Comparison of ENCODE assay signal across 31 cellular contexts in genomic region chr9:20217596-20217995, GRCh38.
"Had no signal": no experiment of that assay in that cellular context is flagged by ENCODE, and none has a peak within 500 bp of the region (broad histone marks: within the 10 kb centered on the region; RNA-seq: fewer than 3 reads in every experiment).

No MANE protein-coding gene starts in this region.

- H3K9me3 ChIP-seq: left lung, lower lobe of right lung, neutrophil, psoas muscle, right atrium auricular region, right lobe of liver, stomach, testis, thyroid gland, transverse colon, upper lobe of left lung, vagina had no signal

- DNase-seq: hippocampal formation; kidney; left colon; left lung; lower lobe of right lung; mammary epithelial cell; mesendoderm; naive B cell; natural killer cell; nephron progenitor cell; occipital lobe; psoas muscle; right lobe of liver; stimulated activated CD4-positive, alpha-beta T cell treated with anti-CD3 and anti-CD28 coated beads, Interleukin-1b, Interleukin-23, amount 100 ng/mL, for 48 hours; stimulated activated CD4-positive, alpha-beta T cell treated with anti-CD3 and anti-CD28 coated beads, Interleukin-2, amount 100 ng/mL, for 48 hours; stimulated activated CD4-positive, alpha-beta T cell treated with anti-CD3 and anti-CD28 coated beads, Interleukin-4, amount 100 ng/mL, for 4 hours; stimulated activated CD8-positive, alpha-beta memory T cell treated with anti-CD3 and anti-CD28 coated beads, Interleukin-4, amount 100 ng/mL, for 48 hours; stimulated activated naive B cell treated with anti-CD40 and anti-IgM and Interleukin-4, amounts not matched to agents 10 μg/mL and 1 μg/mL and 100 μg/mL, for 72 hours; stimulated activated naive CD8-positive, alpha-beta T cell treated with anti-CD3 and anti-CD28 coated beads, Interleukin-15, Interleukin-2, amounts not matched to agents 100 U/mL and 50 U/mL, for 24 hours; stomach; testis; thyroid gland; transverse colon; upper lobe of left lung had no signal

- H3K27ac Mint-ChIP-seq: mesothelial cell of epicardium; naive B cell; natural killer cell; nephron progenitor cell; neural progenitor cell; stimulated activated naive B cell treated with anti-CD40 and anti-IgM and Interleukin-4, amounts not matched to agents 10 μg/mL and 1 μg/mL and 100 μg/mL, for 72 hours had no signal

- H3K4me3 Mint-ChIP-seq: mesothelial cell of epicardium; naive B cell; natural killer cell; nephron progenitor cell; neural progenitor cell; stimulated activated naive B cell treated with anti-CD40 and anti-IgM and Interleukin-4, amounts not matched to agents 10 μg/mL and 1 μg/mL and 100 μg/mL, for 72 hours had no signal

- H3K4me1 Mint-ChIP-seq: naive B cell; natural killer cell; neural progenitor cell; stimulated activated naive B cell treated with anti-CD40 and anti-IgM and Interleukin-4, amounts not matched to agents 10 μg/mL and 1 μg/mL and 100 μg/mL, for 72 hours had no signal

- ATAC-seq: left colon; left lung; lower lobe of right lung; natural killer cell; psoas muscle; right lobe of liver; stimulated activated naive B cell treated with anti-CD40 and anti-IgM and Interleukin-4, amounts not matched to agents 10 μg/mL and 1 μg/mL and 100 μg/mL, for 72 hours; stimulated activated naive CD8-positive, alpha-beta T cell treated with anti-CD3 and anti-CD28 coated beads, Interleukin-15, Interleukin-2, amounts not matched to agents 100 U/mL and 50 U/mL, for 24 hours had no signal

- H3K36me3 Mint-ChIP-seq: mesothelial cell of epicardium; naive B cell; natural killer cell; neural progenitor cell; stimulated activated naive B cell treated with anti-CD40 and anti-IgM and Interleukin-4, amounts not matched to agents 10 μg/mL and 1 μg/mL and 100 μg/mL, for 72 hours had no signal

- H3K9me3 Mint-ChIP-seq: mesothelial cell of epicardium; natural killer cell; nephron progenitor cell; neural progenitor cell; stimulated activated naive B cell treated with anti-CD40 and anti-IgM and Interleukin-4, amounts not matched to agents 10 μg/mL and 1 μg/mL and 100 μg/mL, for 72 hours had no signal

- H3K27me3 ChIP-seq: left lung, neural progenitor cell, neutrophil, right atrium auricular region, right lobe of liver, stomach, testis, thyroid gland, transverse colon, upper lobe of left lung, vagina had no signal

- H3K4me3 ChIP-seq: left lung, lower lobe of right lung, neural progenitor cell, psoas muscle, right atrium auricular region, right lobe of liver, smooth muscle cell, stomach, testis, thyroid gland, transverse colon, upper lobe of left lung, vagina had no signal

- H3K4me1 ChIP-seq: left lung, lower lobe of right lung, neural progenitor cell, parathyroid adenoma, psoas muscle, right atrium auricular region, stomach, testis, thyroid gland, upper lobe of left lung, vagina had no signal

- H3K27ac ChIP-seq: left lung, lower lobe of right lung, neural progenitor cell, neutrophil, parathyroid adenoma, psoas muscle, right atrium auricular region, right lobe of liver, stomach, testis, thyroid gland, transverse colon, upper lobe of left lung, vagina had no signal

- H3K36me3 ChIP-seq: left lung, lower lobe of right lung, neural progenitor cell, neutrophil, right atrium auricular region, right lobe of liver, stomach, thyroid gland, transverse colon, upper lobe of left lung, vagina had no signal
